1 cellular context compared by ENCODE assay signal in the genomic region with DNA sequence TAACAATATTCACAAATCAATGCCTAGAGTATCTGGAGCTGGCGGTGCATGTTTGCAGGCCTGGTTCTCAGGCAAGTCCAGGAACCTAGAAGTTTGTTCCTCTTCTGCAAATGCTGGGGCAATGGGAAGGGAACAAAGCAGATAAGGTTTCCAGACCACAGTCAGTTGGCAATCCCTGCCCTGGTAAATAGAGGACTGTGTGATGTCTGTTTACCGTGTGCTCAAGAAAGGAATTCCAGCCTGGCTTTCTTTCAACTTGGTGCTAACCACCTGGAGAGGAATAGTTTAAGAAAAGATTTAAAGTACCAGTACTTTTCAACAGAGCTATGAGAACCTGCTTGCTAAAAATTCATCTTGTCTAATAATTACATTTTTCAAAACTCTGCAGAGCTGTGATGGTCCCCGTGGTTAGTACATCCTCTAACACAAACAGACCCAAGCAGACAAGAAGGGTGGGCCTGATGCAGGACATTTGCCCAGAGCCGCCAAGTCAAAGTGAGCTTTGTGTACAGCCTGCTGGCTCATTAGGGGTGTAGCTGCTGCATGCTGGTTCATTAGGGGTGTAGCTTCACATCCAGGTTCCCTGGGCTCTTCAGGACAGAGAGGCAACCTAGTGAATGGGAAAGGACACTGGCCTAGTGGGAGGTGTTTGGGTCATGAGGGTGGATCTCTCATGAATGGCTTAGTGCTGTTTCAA.
TF ChIP-seq lines count a peak whose summit lies in the region.

No MANE protein-coding gene starts in this region.

TF ChIP-seq in GM23338, 12 proteins besides CTCF, POLR2A, EP300 and RAD21 (continued from another document):
- TF ChIP-seq, protein P1, sequence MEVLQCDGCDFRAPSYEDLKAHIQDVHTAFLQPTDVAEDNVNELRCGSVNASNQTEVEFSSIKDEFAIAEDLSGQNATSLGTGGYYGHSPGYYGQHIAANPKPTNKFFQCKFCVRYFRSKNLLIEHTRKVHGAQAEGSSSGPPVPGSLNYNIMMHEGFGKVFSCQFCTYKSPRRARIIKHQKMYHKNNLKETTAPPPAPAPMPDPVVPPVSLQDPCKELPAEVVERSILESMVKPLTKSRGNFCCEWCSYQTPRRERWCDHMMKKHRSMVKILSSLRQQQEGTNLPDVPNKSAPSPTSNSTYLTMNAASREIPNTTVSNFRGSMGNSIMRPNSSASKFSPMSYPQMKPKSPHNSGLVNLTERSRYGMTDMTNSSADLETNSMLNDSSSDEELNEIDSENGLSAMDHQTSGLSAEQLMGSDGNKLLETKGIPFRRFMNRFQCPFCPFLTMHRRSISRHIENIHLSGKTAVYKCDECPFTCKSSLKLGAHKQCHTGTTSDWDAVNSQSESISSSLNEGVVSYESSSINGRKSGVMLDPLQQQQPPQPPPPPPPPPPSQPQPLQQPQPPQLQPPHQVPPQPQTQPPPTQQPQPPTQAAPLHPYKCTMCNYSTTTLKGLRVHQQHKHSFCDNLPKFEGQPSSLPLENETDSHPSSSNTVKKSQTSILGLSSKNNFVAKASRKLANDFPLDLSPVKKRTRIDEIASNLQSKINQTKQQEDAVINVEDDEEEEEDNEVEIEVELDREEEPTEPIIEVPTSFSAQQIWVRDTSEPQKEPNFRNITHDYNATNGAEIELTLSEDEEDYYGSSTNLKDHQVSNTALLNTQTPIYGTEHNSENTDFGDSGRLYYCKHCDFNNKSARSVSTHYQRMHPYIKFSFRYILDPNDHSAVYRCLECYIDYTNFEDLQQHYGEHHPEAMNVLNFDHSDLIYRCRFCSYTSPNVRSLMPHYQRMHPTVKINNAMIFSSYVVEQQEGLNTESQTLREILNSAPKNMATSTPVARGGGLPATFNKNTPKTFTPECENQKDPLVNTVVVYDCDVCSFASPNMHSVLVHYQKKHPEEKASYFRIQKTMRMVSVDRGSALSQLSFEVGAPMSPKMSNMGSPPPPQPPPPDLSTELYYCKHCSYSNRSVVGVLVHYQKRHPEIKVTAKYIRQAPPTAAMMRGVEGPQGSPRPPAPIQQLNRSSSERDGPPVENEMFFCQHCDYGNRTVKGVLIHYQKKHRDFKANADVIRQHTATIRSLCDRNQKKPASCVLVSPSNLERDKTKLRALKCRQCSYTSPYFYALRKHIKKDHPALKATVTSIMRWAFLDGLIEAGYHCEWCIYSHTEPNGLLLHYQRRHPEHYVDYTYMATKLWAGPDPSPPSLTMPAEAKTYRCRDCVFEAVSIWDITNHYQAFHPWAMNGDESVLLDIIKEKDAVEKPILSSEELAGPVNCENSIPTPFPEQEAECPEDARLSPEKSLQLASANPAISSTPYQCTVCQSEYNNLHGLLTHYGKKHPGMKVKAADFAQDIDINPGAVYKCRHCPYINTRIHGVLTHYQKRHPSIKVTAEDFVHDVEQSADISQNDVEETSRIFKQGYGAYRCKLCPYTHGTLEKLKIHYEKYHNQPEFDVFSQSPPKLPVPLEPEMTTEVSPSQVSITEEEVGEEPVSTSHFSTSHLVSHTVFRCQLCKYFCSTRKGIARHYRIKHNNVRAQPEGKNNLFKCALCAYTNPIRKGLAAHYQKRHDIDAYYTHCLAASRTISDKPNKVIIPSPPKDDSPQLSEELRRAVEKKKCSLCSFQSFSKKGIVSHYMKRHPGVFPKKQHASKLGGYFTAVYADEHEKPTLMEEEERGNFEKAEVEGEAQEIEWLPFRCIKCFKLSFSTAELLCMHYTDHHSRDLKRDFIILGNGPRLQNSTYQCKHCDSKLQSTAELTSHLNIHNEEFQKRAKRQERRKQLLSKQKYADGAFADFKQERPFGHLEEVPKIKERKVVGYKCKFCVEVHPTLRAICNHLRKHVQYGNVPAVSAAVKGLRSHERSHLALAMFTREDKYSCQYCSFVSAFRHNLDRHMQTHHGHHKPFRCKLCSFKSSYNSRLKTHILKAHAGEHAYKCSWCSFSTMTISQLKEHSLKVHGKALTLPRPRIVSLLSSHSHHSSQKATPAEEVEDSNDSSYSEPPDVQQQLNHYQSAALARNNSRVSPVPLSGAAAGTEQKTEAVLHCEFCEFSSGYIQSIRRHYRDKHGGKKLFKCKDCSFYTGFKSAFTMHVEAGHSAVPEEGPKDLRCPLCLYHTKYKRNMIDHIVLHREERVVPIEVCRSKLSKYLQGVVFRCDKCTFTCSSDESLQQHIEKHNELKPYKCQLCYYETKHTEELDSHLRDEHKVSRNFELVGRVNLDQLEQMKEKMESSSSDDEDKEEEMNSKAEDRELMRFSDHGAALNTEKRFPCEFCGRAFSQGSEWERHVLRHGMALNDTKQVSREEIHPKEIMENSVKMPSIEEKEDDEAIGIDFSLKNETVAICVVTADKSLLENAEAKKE (CRISPR knock-in tag; IDR thresholded peaks at IDR 0.05): no peak
- no peak for TF ChIP-seq JUNB (IDR thresholded peaks at IDR 0.05; ENCODE audit: unreplicated experiment)
- TF ChIP-seq EZH2 (IDR thresholded peaks at IDR 0.05; ENCODE audit: low read depth, unreplicated experiment): no peak
- TF ChIP-seq CREB1 (CRISPR knock-in tag; IDR thresholded peaks at IDR 0.05; ENCODE audit: low read depth): no peak
- TF ChIP-seq REST (IDR thresholded peaks at IDR 0.05; ENCODE audit: unreplicated experiment): no peak
- no peak for TF ChIP-seq ETS1 (IDR thresholded peaks at IDR 0.05)
- TF ChIP-seq ZNF114 (CRISPR knock-in tag; IDR thresholded peaks at IDR 0.05): no peak
- TF ChIP-seq NANOG (IDR thresholded peaks at IDR 0.05; ENCODE audit: borderline replicate concordance): no peak
- no peak for TF ChIP-seq EZH2phosphoT487 (IDR thresholded peaks at IDR 0.05; ENCODE audit: unreplicated experiment)
